8 cellular contexts compared by ENCODE assay signal in genomic region chr4:152535903-152536544, GRCh38. TPM values are rescaled to one million over a fixed set of nuclear protein-coding genes. Genes with fewer than 3 reads are reported as not detected.
DNase-seq lines count a peak whose midpoint lies in the region; ATAC-seq and TF ChIP-seq lines count a peak whose summit lies in the region.

TSS of gene FBXW7 (minus strand) at chr4:152536092. CDS start at chr4:152411803, 124,289 bp downstream.

- H3K27ac Mint-ChIP-seq in activated T-helper 2 cell treated with anti-CD3 and anti-CD28 coated beads, Interferon-gamma antibody, Interleukin-2, Interleukin-4, amounts not matched to agents 10 μg/mL and 5 μg/mL and 100 μg/mL, durations not matched to agents 14 hours and 24 hours and 36 hours = peak within 1 kb of the TSS; percentile 99
- peak within 1 kb of the TSS; percentile 97 to 99 for H3K27ac Mint-ChIP-seq in natural killer cell treated with Interleukin-12 subunit alpha and Interleukin-12 subunit beta and Interleukin-15 and Interleukin-18, amount 100 ng/mL, for 72 hours

- no peak for TF ChIP-seq CTCF in RWPE2 (IDR thresholded peaks at IDR 0.05; ENCODE audit: poor library complexity, severe bottlenecking)

- peak within 1 kb of the TSS; percentile 83 for H3K4me3 ChIP-seq in RWPE2 (ENCODE audit: severe bottlenecking)

- H3K4me3 Mint-ChIP-seq in activated T-helper 2 cell treated with anti-CD3 and anti-CD28 coated beads, Interferon-gamma antibody, Interleukin-2, Interleukin-4, amounts not matched to agents 10 μg/mL and 5 μg/mL and 100 μg/mL, durations not matched to agents 14 hours and 24 hours and 36 hours (ENCODE audit: low read depth) = peak within 1 kb of the TSS; percentile 97
- H3K4me3 Mint-ChIP-seq in natural killer cell treated with Interleukin-12 subunit alpha and Interleukin-12 subunit beta and Interleukin-15 and Interleukin-18, amount 100 ng/mL, for 72 hours = peak within 1 kb of the TSS; percentile 99

- H3K27me3 ChIP-seq in RWPE2 (ENCODE audit: insufficient read depth, poor library complexity, severe bottlenecking) = no peaks in the 10 kb centered on the region

- DNase-seq in EH (ENCODE audit: low read depth) = peak; percentile 99
- DNase-seq in H4 (ENCODE audit: low spot score) = peak; percentile 95
- DNase-seq in LoVo (ENCODE audit: low spot score) = peak; percentile 98
- peak; percentile 97 for DNase-seq in RWPE2 (ENCODE audit: low spot score)
- peak; percentile 100 for DNase-seq in activated T-helper 2 cell treated with anti-CD3 and anti-CD28 coated beads, Interferon-gamma antibody, Interleukin-2, Interleukin-4, amounts not matched to agents 10 μg/mL and 5 μg/mL and 100 μg/mL, durations not matched to agents 14 hours and 24 hours and 36 hours (ENCODE audit: low spot score)
- DNase-seq in fibroblast of peridontal ligament (ENCODE audit: extremely low read depth) = peak; percentile 98
- DNase-seq in natural killer cell treated with Interleukin-12 subunit alpha and Interleukin-12 subunit beta and Interleukin-15 and Interleukin-18, amount 100 ng/mL, for 72 hours (ENCODE audit: low spot score) = peak; percentile 100
- DNase-seq in stimulated activated naive CD8-positive, alpha-beta T cell treated with anti-CD3 and anti-CD28 coated beads, Interleukin-15, Interleukin-2, amounts not matched to agents 100 U/mL and 50 U/mL, for 24 hours = peak; percentile 99

- ATAC-seq in RWPE2 (ENCODE audit: low read depth) = peak; percentile 86
- ATAC-seq in natural killer cell treated with Interleukin-12 subunit alpha and Interleukin-12 subunit beta and Interleukin-15 and Interleukin-18, amount 100 ng/mL, for 72 hours = peak; percentile 94 to 95
- ATAC-seq in stimulated activated naive CD8-positive, alpha-beta T cell treated with anti-CD3 and anti-CD28 coated beads, Interleukin-15, Interleukin-2, amounts not matched to agents 100 U/mL and 50 U/mL, for 24 hours = peak; percentile 91

- no peaks in the 10 kb centered on the region for H3K27me3 Mint-ChIP-seq in activated T-helper 2 cell treated with anti-CD3 and anti-CD28 coated beads, Interferon-gamma antibody, Interleukin-2, Interleukin-4, amounts not matched to agents 10 μg/mL and 5 μg/mL and 100 μg/mL, durations not matched to agents 14 hours and 24 hours and 36 hours (ENCODE audit: low read depth)
- H3K27me3 Mint-ChIP-seq in natural killer cell treated with Interleukin-12 subunit alpha and Interleukin-12 subunit beta and Interleukin-15 and Interleukin-18, amount 100 ng/mL, for 72 hours = no peaks in the 10 kb centered on the region

- peaks cover 50% of the 10 kb centered on the region for H3K4me1 Mint-ChIP-seq in activated T-helper 2 cell treated with anti-CD3 and anti-CD28 coated beads, Interferon-gamma antibody, Interleukin-2, Interleukin-4, amounts not matched to agents 10 μg/mL and 5 μg/mL and 100 μg/mL, durations not matched to agents 14 hours and 24 hours and 36 hours (ENCODE audit: low read depth)
- H3K4me1 Mint-ChIP-seq in natural killer cell treated with Interleukin-12 subunit alpha and Interleukin-12 subunit beta and Interleukin-15 and Interleukin-18, amount 100 ng/mL, for 72 hours (ENCODE audit: low read depth in 2 of 2) = peaks cover 59 to 68% of the 10 kb centered on the region in 2 donors

- H3K27ac ChIP-seq in RWPE2 (ENCODE audit: poor library complexity, severe bottlenecking) = peak within 1 kb of the TSS; percentile 77

- no peaks in the 10 kb centered on the region for H3K9me3 Mint-ChIP-seq in activated T-helper 2 cell treated with anti-CD3 and anti-CD28 coated beads, Interferon-gamma antibody, Interleukin-2, Interleukin-4, amounts not matched to agents 10 μg/mL and 5 μg/mL and 100 μg/mL, durations not matched to agents 14 hours and 24 hours and 36 hours
- no peaks in the 10 kb centered on the region for H3K9me3 Mint-ChIP-seq in natural killer cell treated with Interleukin-12 subunit alpha and Interleukin-12 subunit beta and Interleukin-15 and Interleukin-18, amount 100 ng/mL, for 72 hours

- H3K4me1 ChIP-seq in RWPE2 (ENCODE audit: insufficient read depth, poor library complexity, severe bottlenecking) = peaks cover 24% of the 10 kb centered on the region

- intact Hi-C loops in activated T-helper 2 cell treated with anti-CD3 and anti-CD28 coated beads, Interferon-gamma antibody, Interleukin-2, Interleukin-4, amounts not matched to agents 10 μg/mL and 5 μg/mL and 100 μg/mL, durations not matched to agents 14 hours and 24 hours and 36 hours (cut with micrococcal nuclease) = loop anchor here (1.0 to 5.0 kb wide), 8 partner anchors 18 to 1437 kb away; partner anchors contain the start of genes ARFIP1, RPS3A and TIGD4

- H3K36me3 ChIP-seq in RWPE2 (ENCODE audit: low read depth) = peaks cover 4% of the 10 kb centered on the region

- H3K36me3 Mint-ChIP-seq in activated T-helper 2 cell treated with anti-CD3 and anti-CD28 coated beads, Interferon-gamma antibody, Interleukin-2, Interleukin-4, amounts not matched to agents 10 μg/mL and 5 μg/mL and 100 μg/mL, durations not matched to agents 14 hours and 24 hours and 36 hours (ENCODE audit: low read depth) = peaks cover 54% of the 10 kb centered on the region
- no peaks in the 10 kb centered on the region for H3K36me3 Mint-ChIP-seq in natural killer cell treated with Interleukin-12 subunit alpha and Interleukin-12 subunit beta and Interleukin-15 and Interleukin-18, amount 100 ng/mL, for 72 hours

- no peaks in the 10 kb centered on the region for H3K9me3 ChIP-seq in RWPE2 (ENCODE audit: severe bottlenecking)

RNA-seq across cellular contexts. Expression of gene FBXW7, which starts in this region (rescaled TPM):
- total RNA-seq in H4 (2014; rRNA removed; shearing (Covaris generic)) = 10.0 and 17.9 TPM in 2 replicates
- 37.8 and 47.3 TPM in 2 replicates for total RNA-seq in activated T-helper 2 cell treated with anti-CD3 and anti-CD28 coated beads, Interferon-gamma antibody, Interleukin-2, Interleukin-4, amounts not matched to agents 10 μg/mL and 5 μg/mL and 100 μg/mL, durations not matched to agents 14 hours and 24 hours and 36 hours
- total RNA-seq in natural killer cell treated with Interleukin-12 subunit alpha and Interleukin-12 subunit beta and Interleukin-15 and Interleukin-18, amount 100 ng/mL, for 72 hours = 10 to 100 TPM; 70.9 to 74.1 TPM

Comparison
In these comparisons a context has a peak if more than half of its experiments do, and no peak if none do; other contexts are left out.
1. Peak in every context shown above with its lines: DNase-seq, ATAC-seq, H3K4me3 ChIP-seq and H3K27ac ChIP-seq.